Comparison of ENCODE assay signal across 14 cellular contexts in genomic region chr4:169668069-169668721, GRCh38.
"Had no signal": no experiment of that assay in that cellular context is flagged by ENCODE, and none has a peak within 500 bp of the region (broad histone marks: within the 10 kb centered on the region; RNA-seq: fewer than 3 reads in every experiment).

No MANE protein-coding gene starts in this region.

- H3K27me3 Mint-ChIP-seq: brain; central memory CD8-positive, alpha-beta T cell had no signal

- H3K9ac ChIP-seq: parathyroid adenoma had no signal

- H3K9me3 Mint-ChIP-seq: activated T-helper 2 cell treated with anti-CD3 and anti-CD28 coated beads, Interferon-gamma antibody, Interleukin-2, Interleukin-4, amounts not matched to agents 10 μg/mL and 5 μg/mL and 100 μg/mL, durations not matched to agents 14 hours and 24 hours and 36 hours; central memory CD8-positive, alpha-beta T cell; stimulated activated effector memory CD8-positive, alpha-beta T cell treated with anti-CD3 and anti-CD28 coated beads, Interleukin-12 subunit alpha, Interleukin-12 subunit beta, amount 100 ng/mL, for 72 hours had no signal

- H3K4me2 ChIP-seq: smooth muscle cell had no signal

- H3K4me3 ChIP-seq: gastrocnemius medialis, right atrium auricular region, smooth muscle cell, thyroid gland, vagina had no signal

- H3K27me3 ChIP-seq: gastrocnemius medialis, right atrium auricular region, thyroid gland, vagina had no signal

- H2AFZ ChIP-seq: parathyroid adenoma had no signal

- H3K9me3 ChIP-seq: gastrocnemius medialis, thyroid gland, vagina had no signal

- H3K27ac Mint-ChIP-seq: activated T-helper 2 cell treated with anti-CD3 and anti-CD28 coated beads, Interferon-gamma antibody, Interleukin-2, Interleukin-4, amounts not matched to agents 10 μg/mL and 5 μg/mL and 100 μg/mL, durations not matched to agents 14 hours and 24 hours and 36 hours; brain; stimulated activated effector memory CD8-positive, alpha-beta T cell treated with anti-CD3 and anti-CD28 coated beads, Interleukin-12 subunit alpha, Interleukin-12 subunit beta, amount 100 ng/mL, for 72 hours had no signal

- ATAC-seq: gastrocnemius medialis; stimulated activated effector memory CD8-positive, alpha-beta T cell treated with anti-CD3 and anti-CD28 coated beads, Interleukin-12 subunit alpha, Interleukin-12 subunit beta, amount 100 ng/mL, for 72 hours had no signal

- H3K36me3 ChIP-seq: right atrium auricular region, thyroid gland had no signal

- H3K4me3 Mint-ChIP-seq: brain; central memory CD8-positive, alpha-beta T cell; stimulated activated effector memory CD8-positive, alpha-beta T cell treated with anti-CD3 and anti-CD28 coated beads, Interleukin-12 subunit alpha, Interleukin-12 subunit beta, amount 100 ng/mL, for 72 hours had no signal

- H3K4me1 ChIP-seq: thyroid gland had no signal

- DNase-seq: activated CD4-positive, CD25-positive, alpha-beta regulatory T cell; activated naive CD4-positive, alpha-beta T cell treated with anti-CD3 and anti-CD28 coated beads, Interleukin-2, amount 50 U/mL, for 16 hours; cortex of kidney; effector CD8-positive, alpha-beta T cell; gastrocnemius medialis; thyroid gland had no signal

- H3K27ac ChIP-seq: gastrocnemius medialis, parathyroid adenoma, right atrium auricular region, thyroid gland, vagina had no signal
